ENCODE assay signal across 1 cellular context in genomic region chr3:13650210-13651056, GRCh38.
TF ChIP-seq lines count a peak whose summit lies in the region.

No MANE protein-coding gene starts in this region.

TF ChIP-seq in HepG2, 621 proteins besides CTCF, POLR2A, EP300 and RAD21 (continued from another document and continues in another):
- TF ChIP-seq ZNF687 (CRISPR knock-in tag; IDR thresholded peaks at IDR 0.05) (peak; percentile 80), ZNF83 (CRISPR knock-in tag; IDR thresholded peaks at IDR 0.05; ENCODE audit: borderline replicate concordance) (no peak), MAX (IDR thresholded peaks at IDR 0.05) (peak; percentile 75), ZNF782 (CRISPR knock-in tag; IDR thresholded peaks at IDR 0.05; ENCODE audit: borderline replicate concordance) (no peak), ZZZ3 (CRISPR knock-in tag; IDR thresholded peaks at IDR 0.05; ENCODE audit: borderline replicate concordance) (0 out of 2 replicates have a peak, but pooled peaks have one; percentile 40), ZBTB44 (CRISPR knock-in tag; IDR thresholded peaks at IDR 0.05) (no peak), NFKBIZ (CRISPR knock-in tag; IDR thresholded peaks at IDR 0.05) (no peak), ZNF747 (CRISPR knock-in tag; IDR thresholded peaks at IDR 0.05; ENCODE audit: borderline replicate concordance) (no peak), FOXK1 (CRISPR knock-in tag; IDR thresholded peaks at IDR 0.05; ENCODE audit: borderline replicate concordance, low read depth) (peak; percentile 26; the same call in 1 of the 2 replicates), ZSCAN30 (CRISPR knock-in tag; IDR thresholded peaks at IDR 0.05) (no peak), ZNF503 (CRISPR knock-in tag; IDR thresholded peaks at IDR 0.05) (no peak), ZNF724P (CRISPR knock-in tag; IDR thresholded peaks at IDR 0.05; ENCODE audit: borderline replicate concordance) (no peak), ZNF7 (CRISPR knock-in tag; IDR thresholded peaks at IDR 0.05) (no peak), TEF (CRISPR knock-in tag; IDR thresholded peaks at IDR 0.05) (no peak), EED (CRISPR knock-in tag; IDR thresholded peaks at IDR 0.05) (0 out of 2 replicates have a peak, but pooled peaks have one; percentile 68), HIVEP1 (CRISPR knock-in tag; IDR thresholded peaks at IDR 0.05) (no peak), MED1 (CRISPR knock-in tag; IDR thresholded peaks at IDR 0.05) (peak; percentile 14; the same call in 1 of the 2 replicates), TAF1 (CRISPR knock-in tag; IDR thresholded peaks at IDR 0.05) (no peak), KDM5A (IDR thresholded peaks at IDR 0.05; ENCODE audit: borderline replicate concordance, low read length) (no peak), YEATS4 (CRISPR knock-in tag; IDR thresholded peaks at IDR 0.05; ENCODE audit: borderline replicate concordance) (no peak), RORA (CRISPR knock-in tag; IDR thresholded peaks at IDR 0.05) (no peak), SNAI1 (CRISPR knock-in tag; IDR thresholded peaks at IDR 0.05; ENCODE audit: borderline replicate concordance) (no peak), GPBP1L1 (CRISPR knock-in tag; IDR thresholded peaks at IDR 0.05) (no peak), ZBTB3 (CRISPR knock-in tag; IDR thresholded peaks at IDR 0.05; ENCODE audit: borderline replicate concordance, low read depth) (no peak), CBX5 (CRISPR knock-in tag; IDR thresholded peaks at IDR 0.05; ENCODE audit: borderline replicate concordance) (peak; percentile 73), ARNTL (CRISPR knock-in tag; IDR thresholded peaks at IDR 0.05) (no peak), FOXA1 (IDR thresholded peaks at IDR 0.05) (no peak), FOXA1 (CRISPR knock-in tag; IDR thresholded peaks at IDR 0.05) (no peak; the same call in 1 of the 2 replicates), KDM4B (CRISPR knock-in tag; IDR thresholded peaks at IDR 0.05) (0 out of 2 replicates have a peak, but pooled peaks have one; percentile 55), ZNF124 (CRISPR knock-in tag; IDR thresholded peaks at IDR 0.05) (peak; percentile 81; the same call in 1 of the 2 replicates), ZBTB46 (CRISPR knock-in tag; IDR thresholded peaks at IDR 0.05; ENCODE audit: borderline replicate concordance) (no peak), SNRNP70 (IDR thresholded peaks at IDR 0.05; ENCODE audit: low read depth, low read length) (no peak), ZNF33A (CRISPR knock-in tag; IDR thresholded peaks at IDR 0.05; ENCODE audit: borderline replicate concordance) (no peak), ZSCAN29 (CRISPR knock-in tag; conservative IDR thresholded peaks at IDR 0.05) (peak; percentile 55; the same call in 1 of the 2 replicates), ZNF441 (CRISPR knock-in tag; IDR thresholded peaks at IDR 0.05; ENCODE audit: borderline replicate concordance) (no peak), NFATC3 (CRISPR knock-in tag; IDR thresholded peaks at IDR 0.05) (no peak), SMAD1 (CRISPR knock-in tag; IDR thresholded peaks at IDR 0.05; ENCODE audit: borderline replicate concordance, low read depth) (no peak), ZMYM4 (CRISPR knock-in tag; IDR thresholded peaks at IDR 0.05) (peak; percentile 68; the same call in 1 of the 2 replicates), RBAK (CRISPR knock-in tag; IDR thresholded peaks at IDR 0.05) (no peak), ZNF781 (CRISPR knock-in tag; IDR thresholded peaks at IDR 0.05; ENCODE audit: borderline replicate concordance, not compliant biosample characterization) (peak; percentile 72), MLLT10 (CRISPR knock-in tag; IDR thresholded peaks at IDR 0.05) (no peak), ZNF3 (CRISPR knock-in tag; IDR thresholded peaks at IDR 0.05) (no peak), BORCS8-MEF2B (CRISPR knock-in tag; IDR thresholded peaks at IDR 0.05) (peak; percentile 81), HINFP (CRISPR knock-in tag; IDR thresholded peaks at IDR 0.05; ENCODE audit: low read depth) (no peak), ZFP90 (CRISPR knock-in tag; IDR thresholded peaks at IDR 0.05; ENCODE audit: borderline replicate concordance) (peak; percentile 58; the same call in 1 of the 2 replicates), PCBP1 (IDR thresholded peaks at IDR 0.05; ENCODE audit: borderline replicate concordance, low read depth, low read length) (no peak), ZNF597 (CRISPR knock-in tag; IDR thresholded peaks at IDR 0.05) (no peak), KDM2A (CRISPR knock-in tag; IDR thresholded peaks at IDR 0.05; ENCODE audit: borderline replicate concordance, low read depth) (peak; percentile 78), ZBTB4 (CRISPR knock-in tag; IDR thresholded peaks at IDR 0.05; ENCODE audit: borderline replicate concordance) (no peak), SRSF9 (IDR thresholded peaks at IDR 0.05; ENCODE audit: borderline replicate concordance, insufficient read depth, low read depth, low read length, poor library complexity, severe bottlenecking) (no peak), MIER3 (CRISPR knock-in tag; IDR thresholded peaks at IDR 0.05; ENCODE audit: borderline replicate concordance) (no peak)
